ENCODE assay signal across 8 cellular contexts in the genomic region with DNA sequence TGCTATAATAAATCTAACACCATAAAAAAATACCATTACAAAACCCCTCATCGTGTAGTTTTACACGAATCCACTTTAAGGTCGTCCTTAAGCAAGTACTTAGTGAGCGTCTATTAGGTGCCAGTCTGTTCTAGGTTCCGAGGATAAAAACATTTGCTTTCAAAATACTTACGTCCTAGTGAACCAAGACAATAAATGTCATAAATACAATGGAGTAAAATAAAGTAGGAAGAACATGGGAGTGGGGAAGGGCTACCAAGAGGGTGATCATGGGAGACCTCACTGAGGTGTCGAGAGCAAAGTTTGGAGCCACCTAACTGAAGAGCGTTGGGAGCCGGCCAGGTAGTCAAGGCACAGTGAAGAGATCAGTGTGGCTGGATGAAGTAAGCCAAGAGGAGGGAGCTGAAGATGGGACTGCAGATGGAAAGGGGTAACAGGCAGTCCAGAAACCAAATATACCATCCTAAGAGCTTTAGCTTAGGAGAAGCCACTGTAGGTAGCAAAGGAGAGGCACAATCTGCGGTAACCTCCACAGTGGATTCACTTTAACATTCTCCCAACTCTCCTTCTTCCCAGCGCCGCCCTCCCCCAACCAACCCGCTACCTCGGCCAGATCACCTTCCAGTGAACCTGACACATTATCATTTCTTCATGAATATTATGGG. TPM values are rescaled to one million over a fixed set of nuclear protein-coding genes. Genes with fewer than 3 reads are reported as not detected.
DNase-seq lines count a peak whose midpoint lies in the region; ATAC-seq and TF ChIP-seq lines count a peak whose summit lies in the region.

No MANE protein-coding gene starts in this region.

- H3K36me3 Mint-ChIP-seq in T-helper 17 cell (ENCODE audit: low read depth) (peaks cover 9% of the 10 kb centered on the region), progenitor cell of endocrine pancreas (ENCODE audit: insufficient read depth) (no peaks in the 10 kb centered on the region)

- peak; percentile 7 for ATAC-seq in HG02571 (IDR thresholded peaks at IDR 0.05; ENCODE audit: unreplicated experiment)
- ATAC-seq in T-helper 17 cell, result no peak
- peak; percentile 2 for ATAC-seq in foreskin keratinocyte

- DNase-seq in D341Med (ENCODE audit: low spot score) (peak; percentile 26), T-helper 17 cell (no peak), foreskin keratinocyte (no peak), progenitor cell of endocrine pancreas (ENCODE audit: low spot score, unreplicated experiment) (no peak), putamen (ENCODE audit: low spot score) (no peak), posterior cingulate gyrus (no peak)
- DNase-seq in effector CD4-positive, alpha-beta T cell, result no peak

- peaks cover 24% of the 10 kb centered on the region for H3K4me1 Mint-ChIP-seq in T-helper 17 cell
- peaks cover 10% of the 10 kb centered on the region for H3K4me1 Mint-ChIP-seq in progenitor cell of endocrine pancreas (ENCODE audit: low read depth)

- peaks cover 23% of the 10 kb centered on the region for H3K4me1 ChIP-seq in foreskin keratinocyte

- H3K27ac ChIP-seq in foreskin keratinocyte, result peak overlapping the region; percentile 80

- H3K9me3 Mint-ChIP-seq in progenitor cell of endocrine pancreas (ENCODE audit: low read depth), result no peaks in the 10 kb centered on the region

- intact Hi-C loops in posterior cingulate gyrus (cut with DNase I), result loop anchor here (1.0 kb wide), 1 partner anchor 10 kb away; no protein-coding TSS in a partner anchor

- TF ChIP-seq CTCF in foreskin keratinocyte (conservative IDR thresholded peaks at IDR 0.05), result no peak
- TF ChIP-seq CTCF in progenitor cell of endocrine pancreas (IDR thresholded peaks at IDR 0.05; ENCODE audit: unreplicated experiment), result no peak

- H3K4me3 Mint-ChIP-seq in T-helper 17 cell, result peak overlapping the region; percentile 99
- peak overlapping the region; percentile 92 for H3K4me3 Mint-ChIP-seq in progenitor cell of endocrine pancreas (ENCODE audit: low read depth)

- no peaks in the 10 kb centered on the region for H3K27me3 ChIP-seq in foreskin keratinocyte

- H3K9me3 ChIP-seq in T-helper 17 cell (ENCODE audit: control insufficient read depth, low read length, poor library complexity, severe bottlenecking), result no peaks in the 10 kb centered on the region

- no peaks in the 10 kb centered on the region for H3K27me3 Mint-ChIP-seq in T-helper 17 cell
- no peaks in the 10 kb centered on the region for H3K27me3 Mint-ChIP-seq in progenitor cell of endocrine pancreas

- H3K27ac Mint-ChIP-seq in T-helper 17 cell (peak overlapping the region; percentile 98), progenitor cell of endocrine pancreas (peak overlapping the region; percentile 96)

RNA-seq across cellular contexts. Expression of gene LTN1, which starts 0.7 kb away (rescaled TPM):
- 10 to 100 TPM; 24.2 to 30.0 TPM for total RNA-seq in T-helper 17 cell
- 22.3 and 24.3 TPM in 2 replicates for total RNA-seq in foreskin keratinocyte
- 2.5 and 2.6 TPM in 2 replicates for polyA plus RNA-seq in foreskin keratinocyte
- 27.0 and 29.2 TPM in 2 replicates for total RNA-seq in progenitor cell of endocrine pancreas

RNA-seq across cellular contexts. Expression of gene RWDD2B, which starts 27.2 kb away (rescaled TPM):
- total RNA-seq in T-helper 17 cell (1 to 10 TPM; 4.1 to 4.7 TPM), foreskin keratinocyte (19.3 and 22.6 TPM in 2 replicates), progenitor cell of endocrine pancreas (9.3 TPM in 2 replicates)
- polyA plus RNA-seq in foreskin keratinocyte, result 17.7 and 18.3 TPM in 2 replicates

RNA-seq across cellular contexts. Expression of gene USP16, which starts 32.5 kb away (rescaled TPM):
- 10 to 100 TPM; 65.5 to 75.3 TPM for total RNA-seq in T-helper 17 cell
- total RNA-seq in foreskin keratinocyte, result 31.8 and 33.0 TPM in 2 replicates
- polyA plus RNA-seq in foreskin keratinocyte, result 11.6 and 14.3 TPM in 2 replicates
- 32.5 and 33.9 TPM in 2 replicates for total RNA-seq in progenitor cell of endocrine pancreas
